In genomic region chr12:112807452-112807851, GRCh38 we compare ENCODE assay signal across 36 cellular contexts. TPM values are rescaled to one million over a fixed set of nuclear protein-coding genes. Genes with fewer than 3 reads are reported as not detected.
"Had no signal": no experiment of that assay in that cellular context is flagged by ENCODE, and none has a peak within 500 bp of the region (broad histone marks: within the 10 kb centered on the region; RNA-seq: fewer than 3 reads in every experiment).

No MANE protein-coding gene starts in this region.

- H3K4me3 ChIP-seq: adrenal gland, body of pancreas, breast epithelium had no signal

- DNase-seq: activated B cell treated with CpG ODN at 0.5 μM for 24 hours; activated CD4-positive, alpha-beta memory T cell treated with anti-CD3 and anti-CD28 coated beads for 36 hours; activated CD4-positive, alpha-beta T cell treated with anti-CD3 and anti-CD28 coated beads for 4 hours; activated CD4-positive, alpha-beta T cell treated with anti-CD3 and anti-CD28 coated beads, Interleukin-2, amount 10 ng/mL, durations not matched to agents 24 days and 14 days; activated CD4-positive, alpha-beta T cell treated with anti-CD3 and anti-CD28 coated beads, Interleukin-2, amount 50 U/mL, for 1 hour; activated CD4-positive, alpha-beta T cell treated with anti-CD3 and anti-CD28 coated beads, Interleukin-2, amount 50 U/mL, for 4 hours; activated CD4-positive, CD25-positive, alpha-beta regulatory T cell treated with anti-CD3 and anti-CD28 coated beads, Interleukin-2, amount 50 U/mL, for 72 hours; activated CD8-positive, alpha-beta memory T cell treated with anti-CD3 and anti-CD28 coated beads, Interleukin-2, amount 50 U/mL, for 4 hours; activated CD8-positive, alpha-beta T cell treated with anti-CD3 and anti-CD28 coated beads for 36 hours; activated effector memory CD4-positive, alpha-beta T cell treated with anti-CD3 and anti-CD28 coated beads, Interleukin-2, amount 50 U/mL, for 16 hours; activated gamma-delta T cell treated with Interleukin-2 at 50 U/mL for 16 hours; activated naive CD4-positive, alpha-beta T cell; activated naive CD4-positive, alpha-beta T cell treated with anti-CD3 and anti-CD28 coated beads for 36 hours; activated naive CD4-positive, alpha-beta T cell treated with anti-CD3 and anti-CD28 coated beads, Interleukin-2, amount 50 U/mL, for 16 hours; activated naive CD8-positive, alpha-beta T cell treated with anti-CD3 and anti-CD28 coated beads for 36 hours; activated T-cell treated with anti-CD3 and anti-CD28 coated beads for 4 hours; activated T-cell treated with anti-CD3 and anti-CD28 coated beads, Interleukin-2, amount 50 U/mL, for 1 hour; activated T-cell treated with anti-CD3 and anti-CD28 coated beads, Interleukin-2, amount 50 U/mL, for 4 hours; activated T-cell treated with anti-CD3 and anti-CD28 coated beads, Interleukin-2, amount 50 U/mL, for 72 hours; amniotic stem cell; aorta; body of pancreas; brain microvascular endothelial cell; central memory CD4-positive, alpha-beta T cell; T-helper 2 cell; T-helper 9 cell had no signal

- H3K36me3 ChIP-seq: adrenal gland, brain microvascular endothelial cell, breast epithelium had no signal

- H3K9me3 ChIP-seq: adrenal gland, body of pancreas, breast epithelium had no signal

- H3K27me3 ChIP-seq: body of pancreas, brain microvascular endothelial cell had no signal

- H3K27ac ChIP-seq: body of pancreas, brain microvascular endothelial cell, breast epithelium, VCaP had no signal

- FAIRE-seq: astrocyte, colon, TTC549 had no signal

- H3K4me1 ChIP-seq: adrenal gland, body of pancreas, breast epithelium had no signal

- ATAC-seq: activated CD8-positive, alpha-beta T cell treated with anti-CD3 and anti-CD28 coated beads for 36 hours; activated naive CD4-positive, alpha-beta T cell treated with anti-CD3 and anti-CD28 coated beads, Interleukin-2, amount 50 U/mL, for 72 hours; activated T-cell treated with anti-CD3 and anti-CD28 coated beads, Interleukin-2, amount 50 U/mL, for 4 hours; activated T-cell treated with anti-CD3 and anti-CD28 coated beads, Interleukin-2, amount 50 U/mL, for 72 hours; activated T-helper 17 cell treated with anti-CD3 and anti-CD28 coated beads, Interleukin-2, amount 50 U/mL, for 72 hours; body of pancreas had no signal

RNA-seq across cellular contexts. Expression of gene RPH3A, which starts 15.9 kb away (rescaled TPM):
- total RNA-seq: activated B cell treated with CpG ODN at 0.5 μM for 24 hours; activated CD4-positive, alpha-beta memory T cell treated with anti-CD3 and anti-CD28 coated beads for 36 hours; activated CD4-positive, alpha-beta T cell treated with anti-CD3 and anti-CD28 coated beads, Interleukin-2, amount 10 ng/mL, durations not matched to agents 24 days and 14 days; activated CD8-positive, alpha-beta memory T cell treated with anti-CD3 and anti-CD28 coated beads for 36 hours; activated CD8-positive, alpha-beta T cell treated with anti-CD3 and anti-CD28 coated beads for 36 hours; activated naive CD4-positive, alpha-beta T cell treated with anti-CD3 and anti-CD28 coated beads for 36 hours; activated naive CD4-positive, alpha-beta T cell treated with anti-CD3 and anti-CD28 coated beads, Interleukin-2, amount 50 U/mL, for 72 hours; activated naive CD8-positive, alpha-beta T cell treated with anti-CD3 and anti-CD28 coated beads for 36 hours; activated T-cell treated with anti-CD3 and anti-CD28 coated beads, Interleukin-2, amount 50 U/mL, for 4 hours; activated T-cell treated with anti-CD3 and anti-CD28 coated beads, Interleukin-2, amount 50 U/mL, for 72 hours; activated T-helper 1 cell treated with anti-CD3 and anti-CD28 coated beads, Interleukin-12 subunit alpha, Interleukin-12 subunit beta, Interleukin-2, Interleukin-4 antibody, amounts not matched to agents 30 ng/mL and 10 ng/mL and 1 ng/mL, durations not matched to agents 14 hours and 24 hours and 36 hours; activated T-helper 17 cell treated with anti-CD3 and anti-CD28 coated beads, Interleukin-2, amount 50 U/mL, for 72 hours; astrocyte; body of pancreas had no signal
- polyA plus RNA-seq: aorta had no signal
